1 cellular context compared by ENCODE assay signal in the genomic region with DNA sequence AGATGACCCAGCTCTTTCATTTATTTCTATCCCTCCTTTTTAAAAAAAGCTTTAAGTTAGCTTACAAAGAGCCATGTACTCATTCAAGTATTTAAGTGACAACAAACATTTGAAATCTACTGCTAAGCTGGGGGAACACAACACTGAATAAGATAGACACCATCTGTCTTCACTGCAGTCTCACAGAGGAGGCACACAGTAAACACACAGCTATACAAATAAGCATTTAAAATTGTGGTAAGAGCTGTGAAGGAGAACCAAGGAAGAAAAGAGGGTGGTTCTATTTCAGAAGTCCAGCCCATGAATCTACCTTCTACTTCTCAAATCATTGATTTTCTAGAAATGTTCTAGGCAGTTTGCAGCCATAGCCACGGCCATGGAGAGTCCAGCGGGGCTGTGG.
TF ChIP-seq lines count a peak whose summit lies in the region.

No MANE protein-coding gene starts in this region.

TF ChIP-seq in GM12878, 131 proteins besides CTCF, POLR2A, EP300 and RAD21:
- TF ChIP-seq RUNX3 (IDR thresholded peaks at IDR 0.05; ENCODE audit: low read length) (peak; percentile 28; the same call in 1 of the 2 replicates), RFX5 (IDR thresholded peaks at IDR 0.05; ENCODE audit: low read depth, low read length) (no peak)
